Comparison of ENCODE assay signal across 6 cellular contexts in the genomic region with DNA sequence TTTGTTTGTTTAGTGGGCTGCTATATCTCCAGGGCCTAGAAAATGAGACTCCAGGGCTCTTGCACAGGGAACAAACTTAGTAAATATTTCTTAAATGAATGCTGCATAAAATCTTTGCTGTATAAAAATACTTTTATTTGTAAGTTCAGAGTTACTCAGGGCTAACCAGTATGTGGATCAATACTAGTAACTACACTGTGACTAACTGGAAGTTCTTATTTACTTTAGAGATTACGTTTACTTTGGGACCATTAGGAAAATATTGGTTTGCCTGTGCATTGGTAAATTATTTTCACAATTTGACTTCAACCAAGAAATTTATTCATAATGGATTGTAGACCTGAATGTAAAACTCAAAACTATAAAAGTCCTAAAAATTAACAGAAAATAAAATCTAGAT.
"Had no signal": no experiment of that assay in that cellular context is flagged by ENCODE, and none has a peak within 500 bp of the region (broad histone marks: within the 10 kb centered on the region; RNA-seq: fewer than 3 reads in every experiment).

No MANE protein-coding gene starts in this region.

- H3K27ac ChIP-seq: HL-60 had no signal

- DNase-seq: IMR-90, KBM-7, KG1 had no signal

- ATAC-seq: K562 had no signal

- FAIRE-seq: HTR-8/SVneo, K562 had no signal

- H3K4me3 ChIP-seq: K562 had no signal
